In genomic region chrY:19717950-19718349, GRCh38 we compare ENCODE assay signal across 24 cellular contexts. TPM values are rescaled to one million over a fixed set of nuclear protein-coding genes. Genes with fewer than 3 reads are reported as not detected.
A peak's percentile ranks its signal among the peaks of the same experiment; 100 is the strongest.
DNase-seq lines count a peak whose midpoint lies in the region; ATAC-seq and TF ChIP-seq lines count a peak whose summit lies in the region.
"Had no signal": no experiment of that assay in that cellular context is flagged by ENCODE, and none has a peak within 500 bp of the region (broad histone marks: within the 10 kb centered on the region; RNA-seq: fewer than 3 reads in every experiment).

No MANE protein-coding gene starts in this region.

- H3K9me3 ChIP-seq in gastrocnemius medialis (no peaks in the 10 kb centered on the region), PC-9 (ENCODE audit: insufficient read depth, low read depth) (no peaks in the 10 kb centered on the region)

- in situ Hi-C loops in gastrocnemius medialis (cut with MboI; ENCODE audit: low sequenced_read_pairs in 4 of 4) = no loop called here

- H3K4me2 ChIP-seq in PC-9 = no peak overlapping the region
- H3K4me2 ChIP-seq: hepatocyte, KMS-11 had no signal

- H3K36me3 ChIP-seq in gastrocnemius medialis = no peaks in the 10 kb centered on the region
- H3K36me3 ChIP-seq in PC-9 (ENCODE audit: low read depth) = no peaks in the 10 kb centered on the region

- no TSS peak for BruUV-seq in PC-9 (replicated peaks; lab: Mats Ljungman, UMichigan)

- TF ChIP-seq CTCF in gastrocnemius medialis (IDR thresholded peaks at IDR 0.05 in 4 of 5, conservative IDR thresholded peaks at IDR 0.05 in 1 of 5) (no peak), PC-9 (conservative IDR thresholded peaks at IDR 0.05) (no peak)

- H3K27ac ChIP-seq in gastrocnemius medialis (no peak overlapping the region), PC-9 (no peak overlapping the region)
- H3K27ac ChIP-seq: hepatocyte, KMS-11 had no signal

- CTCF ChIA-PET in PC-9 (lab: Charles Lee) = no interaction called here

- TF ChIP-seq POLR2A in gastrocnemius medialis (IDR thresholded peaks at IDR 0.05) = no peak

- ATAC-seq in GM19397 (IDR thresholded peaks at IDR 0.05; ENCODE audit: unreplicated experiment) (peak; percentile 89), HG02798 (IDR thresholded peaks at IDR 0.05; ENCODE audit: poor library complexity, unreplicated experiment) (peak; percentile 92), HG03469 (IDR thresholded peaks at IDR 0.05; ENCODE audit: unreplicated experiment) (peak; percentile 94), gastrocnemius medialis (no peak), left ventricle myocardium superior (no peak)
- ATAC-seq: activated CD4-positive, CD25-positive, alpha-beta regulatory T cell treated with anti-CD3 and anti-CD28 coated beads, Interleukin-2, amount 50 U/mL, for 24 hours; stimulated activated naive CD8-positive, alpha-beta T cell treated with anti-CD3 and anti-CD28 coated beads, Interleukin-15, Interleukin-2, amounts not matched to agents 100 U/mL and 50 U/mL, for 24 hours had no signal

- intact Hi-C loops in gastrocnemius medialis (cut with DNase I; ENCODE audit: low total_unique reads) = no loop called here
- intact Hi-C loops in left ventricle myocardium superior (cut with micrococcal nuclease) = no loop called here
- intact Hi-C loops in PC-9 (cut with micrococcal nuclease; ENCODE audit: unreplicated experiment) = no loop called here

- H2AFZ ChIP-seq in PC-9 = no peak overlapping the region
- H2AFZ ChIP-seq: hepatocyte had no signal

- no peaks in the 10 kb centered on the region for H3K79me2 ChIP-seq in PC-9 (ENCODE audit: low read depth)
- H3K79me2 ChIP-seq: hepatocyte had no signal

- DNase-seq in germinal center (ENCODE audit: low spot score) = peak; percentile 18
- DNase-seq in gastrocnemius medialis = no peak
- DNase-seq in left ventricle myocardium superior = no peak
- no peak for DNase-seq in PC-9
- no peak for DNase-seq in NCI-H524 treated with DMSO at 0.1 percent for 48 hours (lab: John Stamatoyannopoulos, UW)
- DNase-seq: activated gamma-delta T cell; AML-193; amygdala; effector CD8-positive, alpha-beta T cell; kidney; mesendoderm; NCI-H1436 treated with DMSO at 0.1 percent for 48 hours; NCI-H226; SHP77 treated with DMSO at 0.1 percent for 48 hours; stimulated activated naive CD8-positive, alpha-beta T cell treated with anti-CD3 and anti-CD28 coated beads, Interleukin-15, Interleukin-2, amounts not matched to agents 100 U/mL and 50 U/mL, for 24 hours; T-helper 2 cell had no signal

- POLR2A ChIA-PET in PC-9 (lab: Charles Lee; ENCODE audit: unreplicated experiment) = no interaction called here

- no peaks in the 10 kb centered on the region for H4K20me1 ChIP-seq in PC-9 (ENCODE audit: insufficient read depth)

- H3K27me3 ChIP-seq in gastrocnemius medialis (no peaks in the 10 kb centered on the region), PC-9 (ENCODE audit: insufficient read depth, low read depth) (no peaks in the 10 kb centered on the region)
- H3K27me3 ChIP-seq: hepatocyte had no signal

- no peaks in the 10 kb centered on the region for H3F3A ChIP-seq in PC-9 (ENCODE audit: insufficient read depth, low read depth)

- H3K4me1 ChIP-seq in gastrocnemius medialis = no peaks in the 10 kb centered on the region
- H3K4me1 ChIP-seq in PC-9 (replicated peaks; ENCODE audit: insufficient read depth) = no peaks in the 10 kb centered on the region

- H3K9me2 ChIP-seq in PC-9 (ENCODE audit: insufficient read depth) = no peaks in the 10 kb centered on the region

- H3K4me3 ChIP-seq in gastrocnemius medialis = no peak overlapping the region
- no peak overlapping the region for H3K4me3 ChIP-seq in PC-9
- H3K4me3 ChIP-seq: hepatocyte had no signal

RNA-seq across cellular contexts. Expression of gene KDM5D, which starts 26.6 kb away (rescaled TPM):
- 10 to 100 TPM in 2 of 4 donors, not detected in 2; 21.8 to 30.1 TPM for total RNA-seq in gastrocnemius medialis
- 39.4 TPM for total RNA-seq in left ventricle myocardium superior
- total RNA-seq in PC-9 (2021) = not detected in 2 replicates
- total RNA-seq: fibroblast of lung, hepatocyte, kidney, renal cortical epithelial cell had no signal

Comparison
In these comparisons a context has a peak if more than half of its experiments do, and no peak if none do; other contexts are left out.
1. ATAC-seq: peak in GM19397 (single experiment), HG02798 (single experiment) and HG03469 (single experiment); none in gastrocnemius medialis (0 of 2) and left ventricle myocardium superior (single experiment).